Comparison of ENCODE assay signal across 8 cellular contexts in the genomic region with DNA sequence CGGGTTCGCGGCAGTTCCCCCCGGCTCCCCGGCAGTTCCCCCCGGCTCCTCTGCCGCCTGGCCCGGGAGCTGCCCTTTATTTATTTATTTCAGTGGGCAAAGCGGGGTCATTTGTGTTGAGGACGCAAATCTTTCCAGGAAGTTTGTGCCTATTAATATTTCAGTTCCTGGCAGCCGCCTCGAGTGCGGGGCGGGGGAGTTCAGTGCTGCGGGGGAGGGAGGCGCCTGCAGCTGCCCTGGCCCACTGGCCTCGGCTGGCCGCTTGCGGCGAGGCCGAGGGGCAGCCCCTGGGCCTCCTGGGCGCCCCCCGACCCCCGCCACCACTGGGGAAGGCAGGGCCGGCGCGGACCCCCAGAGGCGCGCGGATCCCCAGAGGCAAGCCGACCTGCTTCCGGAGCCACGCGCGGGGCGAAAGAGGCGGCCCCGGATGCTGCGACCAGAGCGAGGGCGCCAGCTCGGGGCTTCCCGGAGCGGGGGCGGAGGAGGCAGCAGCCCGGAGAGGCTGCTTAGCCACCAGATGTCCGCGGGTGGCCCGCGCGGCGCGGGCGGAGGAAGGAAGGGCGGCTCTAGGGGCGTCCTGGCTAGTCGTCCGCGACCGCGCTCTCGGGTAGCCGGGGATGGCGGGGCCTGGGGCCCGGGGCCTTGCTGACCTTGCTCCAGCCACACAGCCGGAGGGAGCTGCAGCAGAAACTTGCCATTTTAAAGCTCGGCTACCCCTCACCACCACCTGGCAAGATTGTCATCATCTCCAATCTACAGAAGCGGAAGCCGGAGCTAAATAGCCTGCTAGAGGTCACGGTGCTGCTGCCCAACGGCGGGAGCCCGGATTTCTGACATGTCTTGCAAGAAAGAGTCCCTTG. TPM values are rescaled to one million over a fixed set of nuclear protein-coding genes. Genes with fewer than 3 reads are reported as not detected.
A peak's percentile ranks its signal among the peaks of the same experiment; 100 is the strongest.
DNase-seq lines count a peak whose midpoint lies in the region; ATAC-seq and TF ChIP-seq lines count a peak whose summit lies in the region.

No MANE protein-coding gene starts in this region.

- intact Hi-C loops in left colon (cut with DNase I, micrococcal nuclease): no loop called here

- peak; percentile 72 for ATAC-seq in left colon

- POLR2A ChIA-PET in HEK293T (lab: Yijun Ruan, JAX): interaction anchor here (0.6 to 5.7 kb wide), 20 partner anchors 8 to 298 kb away, joined by 3 to 47 read pairs (median 4); partner anchors contain the start of genes H3-3A, LIN9 and SDE2

- CTCF ChIA-PET in HEK293T (lab: Yijun Ruan, JAX): interaction anchor here (1.6 to 2.7 kb wide), 4 partner anchors 15 to 123 kb away, joined by 5 to 12 read pairs (median 7); no protein-coding TSS in a partner anchor

- peak; percentile 31 for DNase-seq in NCI-H2029 (lab: John Stamatoyannopoulos, UW)
- DNase-seq in NCI-H2029 treated with DMSO at 0.1 percent for 48 hours (lab: John Stamatoyannopoulos, UW): no peak
- DNase-seq in HEK293T (ENCODE audit: extremely low spot score): peak; percentile 69
- peak; percentile 83 for DNase-seq in NAMALWA (ENCODE audit: low spot score)
- peak; percentile 21 for DNase-seq in activated CD4-positive, CD25-positive, alpha-beta regulatory T cell treated with anti-CD3 and anti-CD28 coated beads, Interleukin-2, amount 50 U/mL, for 16 hours (ENCODE audit: low read depth, low spot score)
- peak; percentile 56 to 74 for DNase-seq in left colon
- peak; percentile 47 to 58 for DNase-seq in stimulated activated CD4-positive, alpha-beta T cell treated with anti-CD3 and anti-CD28 coated beads, Interleukin-2, amount 100 ng/mL, for 48 hours

- peak overlapping the region; percentile 84 for H3K27ac ChIP-seq in cingulate gyrus (ENCODE audit: low read depth, low read length)

TF ChIP-seq in HEK293T, 16 proteins besides CTCF, POLR2A, EP300 and RAD21:
- TF ChIP-seq LEF1 (IDR thresholded peaks at IDR 0.05; ENCODE audit: borderline replicate concordance): no peak; the same call in 1 of the 2 replicates
- peak; percentile 34; the same call in 1 of the 2 replicates for TF ChIP-seq L3MBTL2 (conservative IDR thresholded peaks at IDR 0.05)

RNA-seq across cellular contexts. Expression of gene H3-3A, which starts 48.0 kb away (rescaled TPM):
- 100 to 1,000 TPM; 743 to 759 TPM for total RNA-seq in left colon
